ENCODE assay signal across 9 cellular contexts in the genomic region with DNA sequence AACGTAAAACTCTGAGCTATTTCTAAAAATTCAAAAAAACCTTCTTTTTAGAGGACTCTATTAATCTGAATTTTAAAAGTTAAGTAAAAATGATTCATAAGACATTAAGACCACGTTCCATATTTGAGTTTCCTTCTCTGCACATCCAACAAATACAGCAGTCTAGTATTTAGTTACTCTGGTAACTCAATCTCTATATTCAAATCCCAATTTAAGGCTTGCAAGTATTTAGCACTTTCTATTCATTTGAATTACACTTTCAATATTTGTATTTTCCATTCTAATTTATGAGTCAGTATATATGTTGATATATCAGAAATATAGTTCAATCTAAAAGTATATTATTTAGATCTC. TPM values are rescaled to one million over a fixed set of nuclear protein-coding genes. Genes with fewer than 3 reads are reported as not detected.
A peak's percentile ranks its signal among the peaks of the same experiment; 100 is the strongest.
DNase-seq lines count a peak whose midpoint lies in the region; ATAC-seq and TF ChIP-seq lines count a peak whose summit lies in the region.
"Had no signal": no experiment of that assay in that cellular context is flagged by ENCODE, and none has a peak within 500 bp of the region (broad histone marks: within the 10 kb centered on the region; RNA-seq: fewer than 3 reads in every experiment).

No MANE protein-coding gene starts in this region.

- no peaks in the 10 kb centered on the region for H3K36me3 Mint-ChIP-seq in activated naive CD4-positive, alpha-beta T cell treated with anti-CD3 and anti-CD28 coated beads for 36 hours (ENCODE audit: low read depth)

- H3K9me3 Mint-ChIP-seq in activated naive CD4-positive, alpha-beta T cell treated with anti-CD3 and anti-CD28 coated beads for 36 hours, result no peaks in the 10 kb centered on the region

- ATAC-seq in HG03565 (IDR thresholded peaks at IDR 0.05; ENCODE audit: unreplicated experiment) (peak; percentile 4), GM19467 (IDR thresholded peaks at IDR 0.05; ENCODE audit: unreplicated experiment) (no peak)

- intact Hi-C loops in activated naive CD4-positive, alpha-beta T cell treated with anti-CD3 and anti-CD28 coated beads for 36 hours (cut with micrococcal nuclease), result loop anchor here (1.0 to 5.0 kb wide), 5 partner anchors 9 to 839 kb away; no protein-coding TSS in a partner anchor
- intact Hi-C loops in dorsolateral prefrontal cortex (cut with DNase I), result no loop called here

- H3K27me3 Mint-ChIP-seq in activated naive CD4-positive, alpha-beta T cell treated with anti-CD3 and anti-CD28 coated beads for 36 hours (ENCODE audit: low read depth), result no peaks in the 10 kb centered on the region

- H3K27ac Mint-ChIP-seq in activated naive CD4-positive, alpha-beta T cell treated with anti-CD3 and anti-CD28 coated beads for 36 hours, result peak overlapping the region; percentile 85

- peaks cover 12% of the 10 kb centered on the region for H3K4me1 ChIP-seq in suprapubic skin

- peak overlapping the region; percentile 51 for H3K4me3 Mint-ChIP-seq in activated naive CD4-positive, alpha-beta T cell treated with anti-CD3 and anti-CD28 coated beads for 36 hours

- no peak for TF ChIP-seq CTCF in dorsolateral prefrontal cortex (IDR thresholded peaks at IDR 0.05 in 54 of 56, conservative IDR thresholded peaks at IDR 0.05 in 2 of 56; ENCODE audit: low read depth in 1 of 56, partially characterized antibody in 56 of 56)
- no peak for TF ChIP-seq CTCF in suprapubic skin (IDR thresholded peaks at IDR 0.05)

- peaks cover 59% of the 10 kb centered on the region for H3K4me1 Mint-ChIP-seq in activated naive CD4-positive, alpha-beta T cell treated with anti-CD3 and anti-CD28 coated beads for 36 hours (ENCODE audit: low read depth)

- no peak for DNase-seq in activated naive CD4-positive, alpha-beta T cell treated with anti-CD3 and anti-CD28 coated beads for 36 hours
- no peak for DNase-seq in activated naive CD4-positive, alpha-beta T cell treated with Interleukin-2 at 50 U/mL for 16 hours
- DNase-seq in dorsolateral prefrontal cortex, result no peak
- no peak for DNase-seq in suprapubic skin (ENCODE audit: low spot score in 2 of 2)
- no peak for DNase-seq in AG08395 (ENCODE audit: low spot score)
- DNase-seq in HCEC 1CT, result no peak
- DNase-seq: NCI-H1694 had no signal

- H3K36me3 ChIP-seq in suprapubic skin, result no peaks in the 10 kb centered on the region

- TF ChIP-seq POLR2A in suprapubic skin (IDR thresholded peaks at IDR 0.05), result no peak

- CTCF ChIA-PET in activated naive CD4-positive, alpha-beta T cell treated with anti-CD3 and anti-CD28 coated beads for 36 hours (lab: Charles Lee), result interaction anchor here (0.7 to 1.5 kb wide), 3 partner anchors 10 to 250 kb away, joined by 3 to 5 read pairs (median 4); no protein-coding TSS in a partner anchor

- H3K27me3 ChIP-seq in dorsolateral prefrontal cortex, result no peaks in the 10 kb centered on the region
- no peaks in the 10 kb centered on the region for H3K27me3 ChIP-seq in suprapubic skin

- peak overlapping the region in 43 of 59 donors; percentile 4 to 76 (median 49) for H3K27ac ChIP-seq in dorsolateral prefrontal cortex
- H3K27ac ChIP-seq in suprapubic skin, result peak overlapping the region; percentile 18

- no peaks in the 10 kb centered on the region for H3K9me3 ChIP-seq in suprapubic skin

- no peak for TF ChIP-seq EP300 in suprapubic skin (IDR thresholded peaks at IDR 0.05)

- WGBS in suprapubic skin, result 68% methylated on average over 2 of the region's 2 CpGs

- H3K4me3 ChIP-seq in dorsolateral prefrontal cortex, result peak overlapping the region in 36 of 59 donors; percentile 0 to 45 (median 24)
- peak overlapping the region; percentile 14 for H3K4me3 ChIP-seq in suprapubic skin

RNA-seq across cellular contexts. Expression of a gene that starts 17.7 kb away (rescaled TPM):
- total RNA-seq in activated naive CD4-positive, alpha-beta T cell treated with anti-CD3 and anti-CD28 coated beads for 36 hours, result 10 to 100 TPM; 11.0 to 12.7 TPM
- total RNA-seq in dorsolateral prefrontal cortex, result 10 to 100 TPM; 34.7 to 99.1 (median 60.1) TPM
- total RNA-seq in suprapubic skin, result 10 to 100 TPM in 1 of 4 donors, 1 to 10 TPM in 3; 7.7 to 23.5 (median 9.4) TPM
